ENCODE assay signal across 8 cellular contexts in the genomic region with DNA sequence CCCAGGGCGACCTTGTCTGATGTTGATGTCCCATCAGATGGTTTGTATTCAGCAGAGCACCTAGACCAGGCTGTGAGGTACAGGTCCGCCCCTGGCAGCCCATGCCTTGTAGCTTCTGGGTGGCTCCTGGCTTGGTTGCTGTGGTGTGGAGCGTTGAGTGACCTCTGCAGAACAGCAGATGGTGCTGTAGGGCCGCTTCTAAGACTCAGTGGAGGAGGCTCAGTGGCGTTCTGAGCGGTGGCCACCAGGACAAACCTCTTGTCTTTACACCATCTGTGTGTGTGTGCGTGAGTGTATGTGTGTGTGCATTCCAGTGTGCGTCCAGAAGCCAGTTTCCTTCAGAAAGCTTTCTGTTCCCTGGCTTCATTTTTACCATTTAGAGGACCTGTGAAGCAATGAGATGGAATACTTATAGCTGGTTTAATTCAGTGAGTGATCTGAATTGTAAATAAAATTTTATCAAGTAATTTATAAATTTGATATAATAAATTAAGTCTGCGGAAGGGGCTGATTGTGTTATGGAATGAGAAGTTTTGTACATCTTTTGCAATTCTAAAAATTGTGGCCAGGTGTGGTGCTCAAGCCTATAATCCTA.
DNase-seq lines count a peak whose midpoint lies in the region; ATAC-seq and TF ChIP-seq lines count a peak whose summit lies in the region.

No MANE protein-coding gene starts in this region.

- H3K4me2 ChIP-seq in neuronal stem cell (ENCODE audit: insufficient read depth, low read length, poor library complexity, severe bottlenecking), result no peak overlapping the region

- H2AFZ ChIP-seq in neuronal stem cell (ENCODE audit: low read length), result no peak overlapping the region

- H3K4ac ChIP-seq in neuronal stem cell (ENCODE audit: low read length), result no peak overlapping the region

- H3K27ac ChIP-seq in neuronal stem cell (replicated peaks; ENCODE audit: low read length) (no peak overlapping the region), upper lobe of left lung (no peak overlapping the region)

- peaks cover 2% of the 10 kb centered on the region for H3K79me1 ChIP-seq in neuronal stem cell (ENCODE audit: low read depth, low read length)

- no peak overlapping the region for H2BK15ac ChIP-seq in neuronal stem cell (ENCODE audit: low read length)

- TF ChIP-seq POLR2A in upper lobe of left lung (IDR thresholded peaks at IDR 0.05), result no peak

- TF ChIP-seq CTCF in BE2C (IDR thresholded peaks at IDR 0.05; ENCODE audit: low read depth, low read length) (peak; percentile 98), upper lobe of left lung (IDR thresholded peaks at IDR 0.05) (peak; percentile 34 to 87 (median 66))

- no peak overlapping the region for H3K9ac ChIP-seq in neuronal stem cell (ENCODE audit: low read depth, low read length, poor library complexity)

- no peak overlapping the region for H3K4me3 ChIP-seq in BE2C (ENCODE audit: low read depth, low read length)
- peak overlapping the region in 1 of 2 donors; percentile 48 for H3K4me3 ChIP-seq in neuronal stem cell (ENCODE audit: low read length in 2 of 2)
- no peak overlapping the region for H3K4me3 ChIP-seq in upper lobe of left lung

- H3K27me3 ChIP-seq in BE2C (no peaks in the 10 kb centered on the region), neuronal stem cell (ENCODE audit: control insufficient read depth in 3 of 3, insufficient read depth in 3 of 3, low read depth in 1 of 3, low read length in 3 of 3) (no peaks in the 10 kb centered on the region), upper lobe of left lung (no peaks in the 10 kb centered on the region)

- TF ChIP-seq EP300 in upper lobe of left lung (IDR thresholded peaks at IDR 0.05), result no peak

- H4K91ac ChIP-seq in neuronal stem cell (ENCODE audit: low read depth, low read length, poor library complexity), result no peak overlapping the region

- H3K14ac ChIP-seq in neuronal stem cell (ENCODE audit: low read length), result no peak overlapping the region

- no peak overlapping the region for H4K8ac ChIP-seq in neuronal stem cell (ENCODE audit: low read depth, low read length)

- no peak overlapping the region for H2BK120ac ChIP-seq in neuronal stem cell (ENCODE audit: low read depth, low read length)

- H3K36me3 ChIP-seq in BE2C (no peaks in the 10 kb centered on the region), neuronal stem cell (replicated peaks in 1 of 2; ENCODE audit: control insufficient read depth in 2 of 2, insufficient read depth in 2 of 2, low read length in 2 of 2) (no peaks in the 10 kb centered on the region), upper lobe of left lung (peaks cover 0 to 10% (median 1%) of the 10 kb centered on the region in 4 donors)

- H2AK5ac ChIP-seq in neuronal stem cell (ENCODE audit: low read depth, low read length), result no peak overlapping the region

- H3K23ac ChIP-seq in neuronal stem cell (ENCODE audit: low read depth, low read length, poor library complexity), result peak overlapping the region; percentile 74

- no peak overlapping the region for H2BK5ac ChIP-seq in neuronal stem cell (ENCODE audit: low read length)

- H3K4me1 ChIP-seq in BE2C (peaks cover 10% of the 10 kb centered on the region; the same call in 1 of the 2 replicates), neuronal stem cell (ENCODE audit: control insufficient read depth in 2 of 2, insufficient read depth in 1 of 2, low read depth in 1 of 2, low read length in 2 of 2) (no peaks in the 10 kb centered on the region), upper lobe of left lung (peaks cover 0 to 11% (median 1%) of the 10 kb centered on the region in 4 donors)

- DNase-seq in BE2C, result peak; percentile 90
- DNase-seq in GM19238 (ENCODE audit: insufficient read length, low spot score), result peak; percentile 69
- DNase-seq in LHCN-M2 (ENCODE audit: low read depth), result peak; percentile 91
- DNase-seq in activated T-helper 1 cell treated with Interleukin-2 at 50 U/mL for 16 hours (ENCODE audit: low read depth), result peak; percentile 9
- DNase-seq in fibroblast of the conjunctiva (ENCODE audit: low read depth), result peak; percentile 89
- peak; percentile 80 for DNase-seq in neuronal stem cell (ENCODE audit: low spot score)
- DNase-seq in upper lobe of left lung, result peak in 1 of 2 donors; percentile 67

- H3K18ac ChIP-seq in neuronal stem cell (ENCODE audit: low read length), result no peak overlapping the region

- H3K9me3 ChIP-seq in BE2C (no peaks in the 10 kb centered on the region), neuronal stem cell (replicated peaks in 1 of 2; ENCODE audit: control insufficient read depth in 2 of 2, insufficient read depth in 1 of 2, low read depth in 1 of 2, low read length in 2 of 2) (no peaks in the 10 kb centered on the region), upper lobe of left lung (no peaks in the 10 kb centered on the region)

- peak; percentile 81 to 91 for ATAC-seq in upper lobe of left lung (ENCODE audit: low FRiP score in 2 of 2)

- no CpG with 5 or more reads among the region's 9 CpGs for WGBS in neuronal stem cell (ENCODE audit: extremely low coverage in 2 of 2, insufficient read length in 2 of 2, insufficient replicate concordance in 1 of 2), 2 donors
- 40 to 41% methylated on average over 7 to 9 of the region's 9 CpGs for WGBS in upper lobe of left lung, 2 donors

- no peak overlapping the region for H2BK12ac ChIP-seq in neuronal stem cell (ENCODE audit: low read length)

TF ChIP-seq in PFSK-1, 5 proteins besides CTCF, POLR2A, EP300 and RAD21:
- TF ChIP-seq, protein P1, sequence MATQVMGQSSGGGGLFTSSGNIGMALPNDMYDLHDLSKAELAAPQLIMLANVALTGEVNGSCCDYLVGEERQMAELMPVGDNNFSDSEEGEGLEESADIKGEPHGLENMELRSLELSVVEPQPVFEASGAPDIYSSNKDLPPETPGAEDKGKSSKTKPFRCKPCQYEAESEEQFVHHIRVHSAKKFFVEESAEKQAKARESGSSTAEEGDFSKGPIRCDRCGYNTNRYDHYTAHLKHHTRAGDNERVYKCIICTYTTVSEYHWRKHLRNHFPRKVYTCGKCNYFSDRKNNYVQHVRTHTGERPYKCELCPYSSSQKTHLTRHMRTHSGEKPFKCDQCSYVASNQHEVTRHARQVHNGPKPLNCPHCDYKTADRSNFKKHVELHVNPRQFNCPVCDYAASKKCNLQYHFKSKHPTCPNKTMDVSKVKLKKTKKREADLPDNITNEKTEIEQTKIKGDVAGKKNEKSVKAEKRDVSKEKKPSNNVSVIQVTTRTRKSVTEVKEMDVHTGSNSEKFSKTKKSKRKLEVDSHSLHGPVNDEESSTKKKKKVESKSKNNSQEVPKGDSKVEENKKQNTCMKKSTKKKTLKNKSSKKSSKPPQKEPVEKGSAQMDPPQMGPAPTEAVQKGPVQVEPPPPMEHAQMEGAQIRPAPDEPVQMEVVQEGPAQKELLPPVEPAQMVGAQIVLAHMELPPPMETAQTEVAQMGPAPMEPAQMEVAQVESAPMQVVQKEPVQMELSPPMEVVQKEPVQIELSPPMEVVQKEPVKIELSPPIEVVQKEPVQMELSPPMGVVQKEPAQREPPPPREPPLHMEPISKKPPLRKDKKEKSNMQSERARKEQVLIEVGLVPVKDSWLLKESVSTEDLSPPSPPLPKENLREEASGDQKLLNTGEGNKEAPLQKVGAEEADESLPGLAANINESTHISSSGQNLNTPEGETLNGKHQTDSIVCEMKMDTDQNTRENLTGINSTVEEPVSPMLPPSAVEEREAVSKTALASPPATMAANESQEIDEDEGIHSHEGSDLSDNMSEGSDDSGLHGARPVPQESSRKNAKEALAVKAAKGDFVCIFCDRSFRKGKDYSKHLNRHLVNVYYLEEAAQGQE (IDR thresholded peaks at IDR 0.05; ENCODE audit: insufficient read depth in 1 of 2, low read depth in 2 of 2, low read length in 2 of 2), result no peak
- peak; percentile 59 for TF ChIP-seq FOXP2 (optimal IDR thresholded peaks at IDR 0.05; ENCODE audit: borderline replicate concordance, extremely low read depth, extremely low read length, insufficient read depth)
